ENCODE assay signal across 8 cellular contexts in the genomic region with DNA sequence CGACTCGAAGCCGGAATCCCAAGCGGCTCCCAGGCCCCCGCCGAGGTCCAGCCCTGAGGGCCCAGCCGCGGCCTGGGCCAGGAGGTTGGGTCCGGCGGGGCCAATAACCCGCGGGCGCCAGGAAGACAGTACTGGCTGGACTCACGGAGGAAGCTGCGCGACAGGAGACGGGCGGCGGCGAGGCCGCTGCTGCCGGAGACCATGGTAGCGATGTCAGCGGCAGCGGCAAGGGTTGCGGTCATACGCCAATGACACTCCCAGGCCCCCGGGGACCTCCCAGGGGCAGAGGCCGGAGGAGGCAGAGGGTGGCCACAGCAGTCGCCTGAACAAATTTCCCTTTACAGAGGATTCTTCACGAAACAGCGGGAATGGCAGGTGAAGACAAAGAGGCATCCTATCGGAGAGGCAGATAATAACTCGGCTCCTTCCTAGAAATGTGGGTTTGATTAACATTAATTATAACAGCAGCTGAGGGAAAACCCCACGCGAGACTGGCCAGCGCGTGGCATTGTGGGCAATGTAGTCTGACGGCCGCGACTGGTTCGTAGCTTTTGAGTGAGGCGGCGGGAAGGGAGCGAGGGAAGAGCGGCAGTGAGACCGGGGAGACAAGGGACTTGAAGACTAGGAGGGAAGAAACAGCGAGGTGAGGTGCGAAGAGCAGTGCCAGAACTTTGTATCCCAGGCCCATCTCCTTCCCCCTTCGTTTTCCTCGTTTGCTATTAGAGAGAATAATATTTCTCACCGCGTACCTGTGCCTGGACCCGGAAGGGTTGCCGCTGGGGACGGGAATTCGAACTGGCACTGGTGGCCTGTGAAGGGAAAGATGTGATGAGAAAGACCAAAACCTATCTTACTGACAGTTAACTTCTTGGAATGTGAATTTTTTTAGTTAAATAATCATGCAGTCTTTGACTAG. TPM values are rescaled to one million over a fixed set of nuclear protein-coding genes. Genes with fewer than 3 reads are reported as not detected.
DNase-seq lines count a peak whose midpoint lies in the region; ATAC-seq and TF ChIP-seq lines count a peak whose summit lies in the region.

A gene (minus strand): TSS at position 253 of the 916 bp plus-strand sequence. CDS start 11 bp downstream, at position 242.

- H3K27ac ChIP-seq in CD8-positive, alpha-beta T cell (ENCODE audit: low read depth, low read length) = peak within 1 kb of the TSS; percentile 78
- H3K27ac ChIP-seq in lung (ENCODE audit: low read depth in 1 of 2, low read length in 1 of 2) = peak within 1 kb of the TSS; percentile 93 to 96

- peak within 1 kb of the TSS; percentile 81 for H3K4me3 ChIP-seq in CD8-positive, alpha-beta T cell (ENCODE audit: low read depth, low read length)
- peak within 1 kb of the TSS; percentile 98 for H3K4me3 ChIP-seq in lung

- POLR2A ChIA-PET in CD8-positive, alpha-beta T cell (lab: Charles Lee) = interaction anchor here (0.8 to 1.5 kb wide), 4 partner anchors 8 to 480 kb away, joined by 3 read pairs; no protein-coding TSS in a partner anchor

- H3K27ac Mint-ChIP-seq in CD8-positive, alpha-beta T cell = peak within 1 kb of the TSS; percentile 98

- H3K9me3 ChIP-seq in CD8-positive, alpha-beta T cell (ENCODE audit: low read length) = no peaks in the 10 kb centered on the region
- H3K9me3 ChIP-seq in lung (ENCODE audit: control insufficient read depth in 2 of 2, insufficient read depth in 1 of 2, low read length in 1 of 2) = no peaks in the 10 kb centered on the region

- peak; percentile 72 to 90 (median 83) for DNase-seq in CD8-positive, alpha-beta T cell
- DNase-seq in HS-27A (ENCODE audit: low read depth) (peak; percentile 93), NK-92 (lab: John Stamatoyannopoulos, UW; ENCODE audit: unreplicated experiment) (peak; percentile 8), lung (ENCODE audit: low spot score) (peak; percentile 86)
- peak; percentile 57 to 74 for DNase-seq in activated CD8-positive, alpha-beta memory T cell treated with anti-CD3 and anti-CD28 coated beads for 1 hour (ENCODE audit: extremely low read depth in 1 of 2, low read depth in 1 of 2)
- DNase-seq in effector CD4-positive, alpha-beta T cell = peak; percentile 81
- peak; percentile 65 to 82 (median 76) for DNase-seq in stimulated activated CD4-positive, alpha-beta T cell treated with anti-CD3 and anti-CD28 coated beads, TNF-alpha, amount 100 ng/mL, for 48 hours (ENCODE audit: low read depth in 3 of 3)

- ATAC-seq in CD8-positive, alpha-beta T cell = peak; percentile 96
- ATAC-seq in GM19467 (IDR thresholded peaks at IDR 0.05; ENCODE audit: unreplicated experiment) (peak; percentile 93), lung (ENCODE audit: insufficient read depth, low FRiP score) (peak; percentile 97)

- peak within 1 kb of the TSS; percentile 98 for H3K4me3 Mint-ChIP-seq in CD8-positive, alpha-beta T cell

- peaks cover 46% of the 10 kb centered on the region for H3K4me1 Mint-ChIP-seq in CD8-positive, alpha-beta T cell (ENCODE audit: low read depth)

- CTCF ChIA-PET in CD8-positive, alpha-beta T cell (lab: Charles Lee) = interaction anchor here (0.9 to 1.2 kb wide), 2 partner anchors 466 to 826 kb away, joined by 3 read pairs; no protein-coding TSS in a partner anchor

- TF ChIP-seq CTCF in CD8-positive, alpha-beta T cell (IDR thresholded peaks at IDR 0.05) = no peak
- TF ChIP-seq CTCF in lung (IDR thresholded peaks at IDR 0.05; ENCODE audit: control extremely low read depth, extremely low read depth) = no peak

- H3K36me3 ChIP-seq in CD8-positive, alpha-beta T cell (ENCODE audit: insufficient read depth, low read length) = no peaks in the 10 kb centered on the region
- H3K36me3 ChIP-seq in lung (ENCODE audit: control insufficient read depth in 2 of 2, insufficient read depth in 2 of 2, low read length in 2 of 2) = peaks cover 0 to 7% of the 10 kb centered on the region in 2 donors

- peaks cover 12% of the 10 kb centered on the region for H3K36me3 Mint-ChIP-seq in CD8-positive, alpha-beta T cell

- WGBS in lung, 2 donors = 0% methylated on average over 57 of the region's 57 CpGs

- H3K27me3 ChIP-seq in CD8-positive, alpha-beta T cell (ENCODE audit: insufficient read depth, low read length) = no peaks in the 10 kb centered on the region
- H3K27me3 ChIP-seq in lung (ENCODE audit: control insufficient read depth, insufficient read depth) = no peaks in the 10 kb centered on the region

- H3K9me3 Mint-ChIP-seq in CD8-positive, alpha-beta T cell = no peaks in the 10 kb centered on the region

- H3K4me1 ChIP-seq in CD8-positive, alpha-beta T cell (ENCODE audit: insufficient read depth, low read length) = peaks cover 30% of the 10 kb centered on the region
- peaks cover 1 to 22% of the 10 kb centered on the region in 2 donors for H3K4me1 ChIP-seq in lung (ENCODE audit: control insufficient read depth in 2 of 2, insufficient read depth in 2 of 2, low read length in 2 of 2)

- intact Hi-C loops in CD8-positive, alpha-beta T cell (cut with DNase I, micrococcal nuclease) = loop anchor here (1.0 to 5.0 kb wide), 7 partner anchors 57 to 1078 kb away; a partner anchor contains a TSS

- no peaks in the 10 kb centered on the region for H3K27me3 Mint-ChIP-seq in CD8-positive, alpha-beta T cell (ENCODE audit: low read depth)

RNA-seq across cellular contexts. Expression of the gene that starts here (rescaled TPM):
- 10 to 100 TPM; 31.6 to 35.1 TPM for total RNA-seq in CD8-positive, alpha-beta T cell
- 10 to 100 TPM; 56.2 to 87.4 TPM for total RNA-seq in lung
- 10 to 100 TPM; 61.0 to 66.7 TPM for polyA plus RNA-seq in lung

Comparison
In these comparisons a context has a peak if more than half of its experiments do, and no peak if none do; other contexts are left out.
1. Peak in every context shown above with its lines: DNase-seq, ATAC-seq, H3K4me3 ChIP-seq and H3K27ac ChIP-seq.
2. DNase-seq: peak in every context shown above with its lines; median percentile 93 in HS-27A; 86 in lung; 83 in CD8-positive, alpha-beta T cell; 81 in effector CD4-positive, alpha-beta T cell; 76 in stimulated activated CD4-positive, alpha-beta T cell treated with anti-CD3 and anti-CD28 coated beads, TNF-alpha, amount 100 ng/mL, for 48 hours; 66 in activated CD8-positive, alpha-beta memory T cell treated with anti-CD3 and anti-CD28 coated beads for 1 hour; 8 in NK-92.